In genomic region chr14:85003805-85004204, GRCh38 we compare ENCODE assay signal across 25 cellular contexts.
"Had no signal": no experiment of that assay in that cellular context is flagged by ENCODE, and none has a peak within 500 bp of the region (broad histone marks: within the 10 kb centered on the region; RNA-seq: fewer than 3 reads in every experiment).

No MANE protein-coding gene starts in this region.

- H3K36me3 ChIP-seq: left ventricle myocardium inferior, neural progenitor cell, neutrophil, suprapubic skin, thoracic aorta, tibial nerve, uterus had no signal

- H3K27ac ChIP-seq: left ventricle myocardium inferior, neural progenitor cell, neutrophil, parathyroid adenoma, skin epidermis, suprapubic skin, thoracic aorta, tibial nerve, uterus had no signal

- FAIRE-seq: keratinocyte had no signal

- H3K27me3 ChIP-seq: neural progenitor cell, neutrophil, suprapubic skin, tibial nerve, uterus had no signal

- DNase-seq: hippocampal formation; left ventricle myocardium inferior; mesendoderm; naive B cell; natural killer cell; nephron progenitor cell; occipital lobe; retina; right cardiac atrium; stimulated activated CD4-positive, alpha-beta T cell treated with anti-CD3 and anti-CD28 coated beads, Interleukin-12 subunit alpha, Interleukin-12 subunit beta, amount 100 ng/mL, for 4 hours; stimulated activated CD4-positive, alpha-beta T cell treated with anti-CD3 and anti-CD28 coated beads, Interleukin-15, amount 100 ng/mL, for 24 hours; stimulated activated CD4-positive, alpha-beta T cell treated with anti-CD3 and anti-CD28 coated beads, Interleukin-2, amount 100 ng/mL, for 24 hours; stimulated activated CD4-positive, alpha-beta T cell treated with anti-CD3 and anti-CD28 coated beads, Interleukin-4, amount 100 ng/mL, for 1 hour; stimulated activated naive B cell treated with anti-CD40 and anti-IgM and Interleukin-4, amounts not matched to agents 10 μg/mL and 1 μg/mL and 100 μg/mL, for 72 hours; uterus had no signal

- H3K9me3 ChIP-seq: neutrophil, suprapubic skin, thoracic aorta, tibial nerve, uterus had no signal

- H3K4me3 ChIP-seq: left ventricle myocardium inferior, lung, neural progenitor cell, skin epidermis, suprapubic skin, thoracic aorta, tibial nerve, uterus had no signal

- ATAC-seq: natural killer cell; right cardiac atrium; sciatic nerve; stimulated activated naive B cell treated with anti-CD40 and anti-IgM and Interleukin-4, amounts not matched to agents 10 μg/mL and 1 μg/mL and 100 μg/mL, for 72 hours had no signal

- H3K4me1 ChIP-seq: left ventricle myocardium inferior, neural progenitor cell, parathyroid adenoma, suprapubic skin, tibial nerve, uterus had no signal
